Comparison of ENCODE assay signal across 9 cellular contexts in genomic region chr22:42473484-42474193, GRCh38. TPM values are rescaled to one million over a fixed set of nuclear protein-coding genes. Genes with fewer than 3 reads are reported as not detected.
A peak's percentile ranks its signal among the peaks of the same experiment; 100 is the strongest.
DNase-seq lines count a peak whose midpoint lies in the region; ATAC-seq and TF ChIP-seq lines count a peak whose summit lies in the region.
"Had no signal": no experiment of that assay in that cellular context is flagged by ENCODE, and none has a peak within 500 bp of the region (broad histone marks: within the 10 kb centered on the region; RNA-seq: fewer than 3 reads in every experiment).

No MANE protein-coding gene starts in this region.

- no peaks in the 10 kb centered on the region for H3K36me3 ChIP-seq in CD4-positive, alpha-beta memory T cell (ENCODE audit: insufficient read depth, low read length)
- H3K36me3 ChIP-seq in brain microvascular endothelial cell (replicated peaks), result no peaks in the 10 kb centered on the region
- H3K36me3 ChIP-seq in kidney epithelial cell (ENCODE audit: control insufficient read depth, insufficient read depth, low read length), result no peaks in the 10 kb centered on the region
- no peaks in the 10 kb centered on the region for H3K36me3 ChIP-seq in tibial artery

- no peak overlapping the region for H3K27ac ChIP-seq in CD4-positive, alpha-beta memory T cell (ENCODE audit: low read depth, low read length)
- H3K27ac ChIP-seq in brain microvascular endothelial cell (no peak overlapping the region), tibial artery (no peak overlapping the region)
- H3K27ac ChIP-seq: skin epidermis had no signal

- no peaks in the 10 kb centered on the region for H3K36me3 Mint-ChIP-seq in CD4-positive, alpha-beta memory T cell
- H3K36me3 Mint-ChIP-seq in activated T-helper 17 cell treated with anti-CD3 and anti-CD28 coated beads, Interleukin-2, amount 50 U/mL, for 72 hours (ENCODE audit: low read depth), result no peaks in the 10 kb centered on the region

- TF ChIP-seq CTCF in GM20000 (IDR thresholded peaks at IDR 0.05; ENCODE audit: extremely low read depth, missing control alignments) (peak; percentile 9), brain microvascular endothelial cell (IDR thresholded peaks at IDR 0.05; ENCODE audit: low read depth, low read length, missing control alignments) (peak; percentile 75), kidney epithelial cell (IDR thresholded peaks at IDR 0.05; ENCODE audit: insufficient read depth, low read length, poor library complexity, severe bottlenecking) (peak; percentile 68), tibial artery (IDR thresholded peaks at IDR 0.05) (peak; percentile 46 to 54)

- H3K9me3 ChIP-seq in CD4-positive, alpha-beta memory T cell (ENCODE audit: control insufficient read depth in 1 of 2, low read length in 2 of 2), result no peaks in the 10 kb centered on the region
- H3K9me3 ChIP-seq in tibial artery, result no peaks in the 10 kb centered on the region

- no peak overlapping the region for H3K4me3 Mint-ChIP-seq in CD4-positive, alpha-beta memory T cell
- H3K4me3 Mint-ChIP-seq in activated T-helper 17 cell treated with anti-CD3 and anti-CD28 coated beads, Interleukin-2, amount 50 U/mL, for 72 hours, result no peak overlapping the region

- H3K27me3 ChIP-seq in CD4-positive, alpha-beta memory T cell (ENCODE audit: insufficient read depth, low read length), result no peaks in the 10 kb centered on the region
- H3K27me3 ChIP-seq in brain microvascular endothelial cell (replicated peaks) (no peaks in the 10 kb centered on the region), kidney epithelial cell (ENCODE audit: control insufficient read depth, insufficient read depth, low read length) (peaks cover 4% of the 10 kb centered on the region), tibial artery (peaks cover 0 to 6% of the 10 kb centered on the region in 2 donors)

- peaks cover 9% of the 10 kb centered on the region for H3K4me1 ChIP-seq in CD4-positive, alpha-beta memory T cell (ENCODE audit: insufficient read depth, low read length)
- no peaks in the 10 kb centered on the region for H3K4me1 ChIP-seq in tibial artery

- H3K9me3 Mint-ChIP-seq in CD4-positive, alpha-beta memory T cell, result no peaks in the 10 kb centered on the region
- H3K9me3 Mint-ChIP-seq in activated T-helper 17 cell treated with anti-CD3 and anti-CD28 coated beads, Interleukin-2, amount 50 U/mL, for 72 hours, result no peaks in the 10 kb centered on the region

- peaks cover 0 to 4% of the 10 kb centered on the region in 2 donors for H3K27me3 Mint-ChIP-seq in CD4-positive, alpha-beta memory T cell
- peaks cover 4% of the 10 kb centered on the region for H3K27me3 Mint-ChIP-seq in activated T-helper 17 cell treated with anti-CD3 and anti-CD28 coated beads, Interleukin-2, amount 50 U/mL, for 72 hours

- in situ Hi-C loops in brain microvascular endothelial cell (cut with HindIII; ENCODE audit: low pct_ligation_motif_present, low sequenced_read_pairs), result no loop called here

- H3K27ac Mint-ChIP-seq in CD4-positive, alpha-beta memory T cell, result no peak overlapping the region
- H3K27ac Mint-ChIP-seq in activated T-helper 17 cell treated with anti-CD3 and anti-CD28 coated beads, Interleukin-2, amount 50 U/mL, for 72 hours, result no peak overlapping the region

- intact Hi-C loops in CD4-positive, alpha-beta memory T cell (cut with micrococcal nuclease), result loop anchor here (1.0 kb wide), 3 partner anchors 304 to 507 kb away; partner anchors contain the start of gene NDUFA6
- intact Hi-C loops in tibial artery (cut with DNase I; ENCODE audit: low total_unique reads), result no loop called here

- CTCF ChIA-PET in CD4-positive, alpha-beta memory T cell (lab: Charles Lee; ENCODE audit: partially characterized antibody), result interaction anchor here (0.6 to 2.7 kb wide), 11 partner anchors 8 to 513 kb away, joined by 3 to 16 read pairs (median 5); no protein-coding TSS in a partner anchor

- H3K4me1 Mint-ChIP-seq in CD4-positive, alpha-beta memory T cell, result peaks cover 5 to 7% (median 6%) of the 10 kb centered on the region in 4 donors
- H3K4me1 Mint-ChIP-seq in activated T-helper 17 cell treated with anti-CD3 and anti-CD28 coated beads, Interleukin-2, amount 50 U/mL, for 72 hours, result no peaks in the 10 kb centered on the region

- H3K4me3 ChIP-seq in CD4-positive, alpha-beta memory T cell (ENCODE audit: low read length in 2 of 2), result no peak overlapping the region
- H3K4me3 ChIP-seq in brain microvascular endothelial cell (ENCODE audit: low read depth, low read length) (no peak overlapping the region), kidney epithelial cell (ENCODE audit: low read depth, low read length) (no peak overlapping the region), tibial artery (no peak overlapping the region)
- H3K4me3 ChIP-seq: skin epidermis had no signal

- no peak for ATAC-seq in activated T-helper 17 cell treated with anti-CD3 and anti-CD28 coated beads, Interleukin-2, amount 50 U/mL, for 72 hours (replicated peaks)
- ATAC-seq in GM21528 (IDR thresholded peaks at IDR 0.05; ENCODE audit: low FRiP score, unreplicated experiment), result no peak

- POLR2A ChIA-PET in CD4-positive, alpha-beta memory T cell (lab: Charles Lee; ENCODE audit: partially characterized antibody), result no interaction called here

- peak in 4 of 5 donors; percentile 20 to 40 (median 27) for DNase-seq in CD4-positive, alpha-beta memory T cell
- peak; percentile 51 for DNase-seq in GM20000 (ENCODE audit: low spot score)
- DNase-seq in NCI-H524 (lab: John Stamatoyannopoulos, UW), result peak; percentile 56 to 71
- peak; percentile 62 for DNase-seq in brain microvascular endothelial cell
- DNase-seq in kidney epithelial cell (ENCODE audit: low read depth), result peak; percentile 14
- DNase-seq in tibial artery, result no peak

RNA-seq across cellular contexts. Expression of gene NFAM1, which starts 41.4 kb away (rescaled TPM):
- total RNA-seq in CD4-positive, alpha-beta memory T cell, result under 1 TPM; 0.29 to 0.55 TPM
- under 1 TPM in 1 of 2 donors, not detected in 1; 0.05 TPM for polyA plus RNA-seq in CD4-positive, alpha-beta memory T cell
- under 0.01 and 0.07 TPM in 2 replicates for total RNA-seq in kidney epithelial cell
- total RNA-seq in activated T-helper 17 cell treated with anti-CD3 and anti-CD28 coated beads, Interleukin-2, amount 50 U/mL, for 72 hours, result under 1 TPM; 0.15 to 0.40 TPM

RNA-seq across cellular contexts. Expression of gene RRP7A, which starts 46.0 kb away (rescaled TPM):
- 100 to 1,000 TPM in 1 of 2 experiments, 10 to 100 TPM in 1; 98.1 to 104 TPM for total RNA-seq in CD4-positive, alpha-beta memory T cell
- polyA plus RNA-seq in CD4-positive, alpha-beta memory T cell, result 10 to 100 TPM; 56.9 to 57.6 TPM
- total RNA-seq in kidney epithelial cell, result 29.5 and 38.6 TPM in 2 replicates
- 10 to 100 TPM; 37.6 to 83.4 TPM for total RNA-seq in activated T-helper 17 cell treated with anti-CD3 and anti-CD28 coated beads, Interleukin-2, amount 50 U/mL, for 72 hours

Comparison
In these comparisons a context has a peak if more than half of its experiments do, and no peak if none do; other contexts are left out.
1. DNase-seq: peak in CD4-positive, alpha-beta memory T cell (4 of 5), GM20000 (single experiment), NCI-H524 (2 of 2), brain microvascular endothelial cell (single experiment) and kidney epithelial cell (single experiment); none in tibial artery (0 of 2).
2. CTCF ChIP-seq: peak in every context shown above with its lines; median percentile 75 in brain microvascular endothelial cell; 68 in kidney epithelial cell; 50 in tibial artery; 9 in GM20000.